ENCODE assay signal across 8 cellular contexts in the genomic region with DNA sequence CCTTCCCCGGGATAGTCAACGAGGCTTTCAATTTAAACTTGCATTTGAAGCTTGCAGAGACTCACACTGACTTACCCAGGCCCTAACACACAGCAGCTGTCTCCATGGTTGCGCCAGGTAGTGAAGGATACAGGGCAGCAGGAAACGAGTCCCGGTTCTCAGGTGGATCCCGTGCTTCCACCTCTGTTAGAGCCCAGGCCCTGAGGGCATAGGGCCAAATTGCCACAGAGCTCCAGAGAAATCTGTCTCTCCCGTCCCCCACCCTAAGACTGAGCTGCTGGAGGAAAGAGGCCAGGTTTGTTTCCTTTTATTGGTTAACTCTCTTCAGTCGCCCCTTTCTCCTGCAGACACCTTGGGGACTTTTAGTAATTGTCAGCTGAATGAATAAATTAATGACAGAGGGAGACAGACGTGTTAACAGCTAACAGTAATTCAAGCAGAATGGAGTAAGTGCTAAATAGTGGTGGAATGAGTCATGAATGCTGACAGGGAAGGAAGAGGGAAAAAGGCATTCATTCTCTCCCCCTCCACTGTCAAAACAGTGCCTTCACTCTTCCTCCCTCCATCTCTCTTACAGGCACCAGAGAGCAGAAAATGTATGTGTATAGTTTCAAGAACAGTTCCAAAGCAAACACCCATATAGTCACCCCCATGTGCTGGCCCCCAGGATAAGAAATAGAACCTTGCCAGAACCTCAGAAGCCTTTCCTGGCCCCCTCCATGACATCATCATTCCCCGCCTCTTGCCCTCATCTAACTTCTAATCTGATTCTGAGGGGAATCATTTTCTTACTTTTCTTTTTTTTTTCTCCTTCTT. TPM values are rescaled to one million over a fixed set of nuclear protein-coding genes. Genes with fewer than 3 reads are reported as not detected.
DNase-seq lines count a peak whose midpoint lies in the region; ATAC-seq and TF ChIP-seq lines count a peak whose summit lies in the region.

No MANE protein-coding gene starts in this region.

- H3K4me3 ChIP-seq in Panc1 (ENCODE audit: low read depth in 2 of 2, low read length in 2 of 2) (peak overlapping the region in 1 of 2 experiments; percentile 22; a peak in 2 of 4 replicates), fibroblast of villous mesenchyme (ENCODE audit: low read depth, low read length) (no peak overlapping the region), retinal pigment epithelial cell (ENCODE audit: low read length) (no peak overlapping the region)

- intact Hi-C loops in Panc1 (cut with micrococcal nuclease; ENCODE audit: unreplicated experiment), result no loop called here

- H3K9me3 ChIP-seq in Panc1 (ENCODE audit: control insufficient read depth, insufficient read depth, low read depth, low read length), result no peaks in the 10 kb centered on the region

- H3K36me3 ChIP-seq in Panc1 (ENCODE audit: control insufficient read depth, insufficient read depth, low read length), result no peaks in the 10 kb centered on the region

- DNase-seq in DMS153 (lab: John Stamatoyannopoulos, UW) (peak; percentile 32), DMS153 treated with DMSO at 0.1 percent for 48 hours (lab: John Stamatoyannopoulos, UW; ENCODE audit: unreplicated experiment) (no peak), Panc1 (ENCODE audit: low read depth, low spot score) (peak; percentile 77), fibroblast of villous mesenchyme (ENCODE audit: low read depth) (peak; percentile 81), retinal pigment epithelial cell (ENCODE audit: low read depth) (peak; percentile 73), anterior cingulate cortex (lab: John Stamatoyannopoulos, UW) (no peak), COR-L47 (lab: John Stamatoyannopoulos, UW) (no peak), NCI-H82 treated with DMSO at 0.1 percent for 48 hours (lab: John Stamatoyannopoulos, UW; ENCODE audit: unreplicated experiment) (no peak)

- POLR2A ChIA-PET in Panc1 (lab: Charles Lee), result no interaction called here

- H3K27me3 ChIP-seq in Panc1 (ENCODE audit: control insufficient read depth, insufficient read depth, low read length), result no peaks in the 10 kb centered on the region

- CTCF ChIA-PET in Panc1 (lab: Charles Lee), result interaction anchor here (0.6 kb wide), 1 partner anchor 300 kb away, joined by 10 read pairs; no protein-coding TSS in a partner anchor

- BruUV-seq in Panc1 (replicated peaks; lab: Mats Ljungman, UMichigan), result no TSS peak

- in situ Hi-C loops in Panc1 (cut with HindIII; ENCODE audit: low pct_unique_long_range_greater_than_20kb, low sequenced_read_pairs), result no loop called here

- H3K4me1 ChIP-seq in Panc1 (ENCODE audit: control insufficient read depth, insufficient read depth, low read length), result peaks cover 37% of the 10 kb centered on the region

- TF ChIP-seq CTCF in Panc1 (IDR thresholded peaks at IDR 0.05), result no peak
- TF ChIP-seq CTCF in fibroblast of villous mesenchyme (IDR thresholded peaks at IDR 0.05; ENCODE audit: insufficient read depth, low read depth, low read length), result no peak
- TF ChIP-seq CTCF in retinal pigment epithelial cell (conservative IDR thresholded peaks at IDR 0.05; ENCODE audit: low read depth, low read length), result no peak

- ATAC-seq in Panc1, result peak; percentile 79

- H3K27ac ChIP-seq in Panc1 (ENCODE audit: low read length), result peak overlapping the region; percentile 77

RNA-seq across cellular contexts. Expression of a gene that starts 16.7 kb away (rescaled TPM):
- 85.6 TPM for total RNA-seq in Panc1 (2021; ENCODE audit: unreplicated experiment)
- 93.6 TPM for polyA plus RNA-seq in Panc1 (2012; ENCODE audit: insufficient read length)
- 33.5 and 39.7 TPM in 2 replicates for total RNA-seq in fibroblast of villous mesenchyme

Comparison
In these comparisons a context has a peak if more than half of its experiments do, and no peak if none do; other contexts are left out.
1. DNase-seq: peak in DMS153 (single experiment), Panc1 (single experiment), fibroblast of villous mesenchyme (single experiment) and retinal pigment epithelial cell (single experiment); none in DMS153 treated with DMSO at 0.1 percent for 48 hours (single experiment), anterior cingulate cortex (0 of 58), COR-L47 (single experiment) and NCI-H82 treated with DMSO at 0.1 percent for 48 hours (single experiment).